In the genomic region with DNA sequence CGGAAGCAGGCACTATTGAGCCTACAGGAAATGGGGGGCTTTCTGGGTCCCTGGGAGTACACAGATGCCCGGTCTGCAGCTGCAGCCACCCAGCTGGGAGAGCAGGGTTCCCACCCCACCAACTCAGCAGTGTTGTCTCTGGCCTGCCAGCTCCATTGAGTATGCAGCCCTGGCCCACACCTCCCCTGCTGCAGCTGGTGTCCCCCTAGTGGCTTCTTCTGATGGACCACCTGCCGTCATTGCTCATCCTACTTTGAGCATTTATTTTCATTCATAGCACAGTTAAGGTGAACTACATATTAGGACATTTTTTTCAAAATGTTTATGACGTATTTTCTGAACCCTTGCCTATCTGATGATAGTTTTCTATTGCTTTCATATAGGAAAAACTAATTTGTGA, we compare ENCODE assay signal across 14 cellular contexts.
DNase-seq lines count a peak whose midpoint lies in the region; ATAC-seq, FAIRE-seq and TF ChIP-seq lines count a peak whose summit lies in the region.
"Had no signal": no experiment of that assay in that cellular context is flagged by ENCODE, and none has a peak within 500 bp of the region (broad histone marks: within the 10 kb centered on the region; RNA-seq: fewer than 3 reads in every experiment).

No MANE protein-coding gene starts in this region.

- in situ Hi-C loops in HepG2 (cut with HindIII; ENCODE audit: extremely low pct_ligation_motif_present, low pct_unique_long_range_greater_than_20kb) = loop anchor here (25.0 kb wide), 1 partner anchor 647 kb away; a partner anchor contains a TSS

- no peak overlapping the region for H3K9ac ChIP-seq in SK-N-SH
- no peak overlapping the region for H3K9ac ChIP-seq in HepG2 (ENCODE audit: insufficient read depth, low read depth, low read length)

- peak; percentile 39; the same call in 1 of the 2 replicates for TF ChIP-seq CTCF in SK-N-SH (IDR thresholded peaks at IDR 0.05)
- peak; percentile 56 for TF ChIP-seq CTCF in HepG2 (CRISPR knock-in tag; IDR thresholded peaks at IDR 0.05)
- no peak for TF ChIP-seq CTCF in tibial nerve (IDR thresholded peaks at IDR 0.05)

- no peaks in the 10 kb centered on the region for H3K36me3 Mint-ChIP-seq in activated CD4-positive, alpha-beta T cell treated with anti-CD3 and anti-CD28 coated beads, Interleukin-2, amount 10 ng/mL, durations not matched to agents 7 days and 5 days (ENCODE audit: low read depth)

- ATAC-seq in HG02678 (IDR thresholded peaks at IDR 0.05; ENCODE audit: unreplicated experiment) = peak; percentile 51
- peak; percentile 100 for ATAC-seq in HepG2
- ATAC-seq in HG03025 (IDR thresholded peaks at IDR 0.05; ENCODE audit: low FRiP score, unreplicated experiment) = no peak
- ATAC-seq: mucosa of descending colon, T-helper 17 cell had no signal

- H2AFZ ChIP-seq in SK-N-SH (ENCODE audit: low read depth) = no peak overlapping the region
- H2AFZ ChIP-seq in HepG2 (ENCODE audit: low read length) = no peak overlapping the region

- no peak for TF ChIP-seq POLR2A in HepG2 (IDR thresholded peaks at IDR 0.05; ENCODE audit: insufficient read depth in 1 of 2, low read depth in 2 of 2, low read length in 2 of 2)
- TF ChIP-seq POLR2A in tibial nerve (IDR thresholded peaks at IDR 0.05) = no peak

- H3K27ac Mint-ChIP-seq in activated CD4-positive, alpha-beta T cell treated with anti-CD3 and anti-CD28 coated beads, Interleukin-2, amount 10 ng/mL, durations not matched to agents 7 days and 5 days = no peak overlapping the region
- H3K27ac Mint-ChIP-seq: T-helper 17 cell had no signal

- no peaks in the 10 kb centered on the region for H3K79me2 ChIP-seq in SK-N-SH (ENCODE audit: insufficient read depth)
- H3K79me2 ChIP-seq in HepG2 (ENCODE audit: insufficient read depth, low read length) = no peaks in the 10 kb centered on the region

- TF ChIP-seq EP300 in SK-N-SH (IDR thresholded peaks at IDR 0.05; ENCODE audit: borderline replicate concordance in 1 of 2, low read depth in 1 of 2, low read length in 1 of 2) (no peak), HepG2 (IDR thresholded peaks at IDR 0.05; ENCODE audit: low read depth in 2 of 2, low read length in 2 of 2) (no peak), HepG2 (CRISPR knock-in tag; IDR thresholded peaks at IDR 0.05; ENCODE audit: borderline replicate concordance) (no peak), tibial nerve (IDR thresholded peaks at IDR 0.05) (no peak)

- H4K20me1 ChIP-seq in SK-N-SH (ENCODE audit: insufficient read depth) (no peaks in the 10 kb centered on the region), HepG2 (ENCODE audit: insufficient read depth, low read length) (no peaks in the 10 kb centered on the region)

- H3K27ac ChIP-seq in SK-N-SH (ENCODE audit: low read depth in 2 of 2, low read length in 1 of 2) (no peak overlapping the region), HepG2 (ENCODE audit: extremely low read length, insufficient read depth, low read length) (no peak overlapping the region), tibial nerve (no peak overlapping the region)
- H3K27ac ChIP-seq: spleen had no signal

- H3K36me3 ChIP-seq in SK-N-SH (replicated peaks in 1 of 2; ENCODE audit: control insufficient read depth in 1 of 2, insufficient read depth in 2 of 2, low read length in 1 of 2) = no peaks in the 10 kb centered on the region
- no peaks in the 10 kb centered on the region for H3K36me3 ChIP-seq in HepG2 (replicated peaks in 1 of 2; ENCODE audit: control insufficient read depth in 1 of 2, insufficient read depth in 2 of 2, low read length in 2 of 2)
- H3K36me3 ChIP-seq in tibial nerve = no peaks in the 10 kb centered on the region
- H3K36me3 ChIP-seq: spleen had no signal

- H3K27me3 Mint-ChIP-seq in activated CD4-positive, alpha-beta T cell treated with anti-CD3 and anti-CD28 coated beads, Interleukin-2, amount 10 ng/mL, durations not matched to agents 7 days and 5 days = no peaks in the 10 kb centered on the region
- H3K27me3 Mint-ChIP-seq: central memory CD8-positive, alpha-beta T cell; T-helper 17 cell had no signal

- POLR2A ChIA-PET in SK-N-SH (lab: Yijun Ruan, JAX) (no interaction called here), HepG2 (lab: Yijun Ruan, JAX) (no interaction called here)
- POLR2A ChIA-PET in activated CD4-positive, alpha-beta T cell treated with anti-CD3 and anti-CD28 coated beads, Interleukin-2, amount 10 ng/mL, durations not matched to agents 7 days and 5 days (lab: Charles Lee) = no interaction called here

- peak; percentile 55 for TF ChIP-seq RAD21 in SK-N-SH (IDR thresholded peaks at IDR 0.05; ENCODE audit: low read length)
- no peak for TF ChIP-seq RAD21 in HepG2 (CRISPR knock-in tag; IDR thresholded peaks at IDR 0.05)

- DNase-seq in Daoy (ENCODE audit: low read depth) (peak; percentile 11), SK-N-SH (peak; percentile 33), HepG2 (ENCODE audit: low spot score) (peak; percentile 19), T-helper 2 cell (no peak), tibial nerve (ENCODE audit: low spot score in 2 of 2) (no peak)
- no peak for DNase-seq in activated CD4-positive, alpha-beta T cell treated with anti-CD3 and anti-CD28 coated beads, Interleukin-2, amount 10 ng/mL, durations not matched to agents 7 days and 5 days
- DNase-seq: mucosa of descending colon; NCI-H2081 treated with DMSO at 0.1 percent for 48 hours; stimulated activated naive CD4-positive, alpha-beta T cell; T-helper 17 cell had no signal

- H3K9me3 ChIP-seq in SK-N-SH (no peaks in the 10 kb centered on the region), HepG2 (ENCODE audit: low read length) (no peaks in the 10 kb centered on the region), tibial nerve (no peaks in the 10 kb centered on the region)
- H3K9me3 ChIP-seq: mucosa of descending colon had no signal

- no TSS peak for BruUV-seq in HepG2 (replicated peaks; lab: Mats Ljungman, UMichigan)

- no peak overlapping the region for H3K4me3 ChIP-seq in SK-N-SH (ENCODE audit: low read depth in 2 of 2, low read length in 1 of 2)
- H3K4me3 ChIP-seq in HepG2 (replicated peaks in 1 of 3; ENCODE audit: insufficient read depth in 1 of 3, low read depth in 2 of 3, low read length in 3 of 3) = no peak overlapping the region
- no peak overlapping the region for H3K4me3 ChIP-seq in tibial nerve
- H3K4me3 ChIP-seq: mucosa of descending colon, spleen had no signal

- CTCF ChIA-PET in SK-N-SH (lab: Yijun Ruan, JAX) (interaction anchor here (1.0 to 1.3 kb wide), 2 partner anchors 36 to 307 kb away, joined by 3 to 4 read pairs; no protein-coding TSS in a partner anchor), HepG2 (lab: Yijun Ruan, JAX; ENCODE audit: low intra/inter-chr PET ratio, low total read pairs) (no interaction called here)
- CTCF ChIA-PET in activated CD4-positive, alpha-beta T cell treated with anti-CD3 and anti-CD28 coated beads, Interleukin-2, amount 10 ng/mL, durations not matched to agents 7 days and 5 days (lab: Charles Lee) = no interaction called here

- no peaks in the 10 kb centered on the region for H3K27me3 ChIP-seq in SK-N-SH (ENCODE audit: insufficient read depth)
- no peaks in the 10 kb centered on the region for H3K27me3 ChIP-seq in HepG2 (ENCODE audit: control insufficient read depth in 1 of 2, insufficient read depth in 2 of 2, low read length in 2 of 2)
- H3K27me3 ChIP-seq in tibial nerve = no peaks in the 10 kb centered on the region

- 91% methylated on average over 3 of the region's 4 CpGs for WGBS in SK-N-SH (ENCODE audit: low lambda C conversion rate)
- WGBS in HepG2 (ENCODE audit: low lambda C conversion rate) = 3% methylated on average over 2 of the region's 4 CpGs
- WGBS in tibial nerve, 2 donors = 87% methylated on average over 4 of the region's 4 CpGs

- H3F3A ChIP-seq in SK-N-SH (replicated peaks; ENCODE audit: insufficient read depth) = no peaks in the 10 kb centered on the region

- H3K4me3 Mint-ChIP-seq in activated CD4-positive, alpha-beta T cell treated with anti-CD3 and anti-CD28 coated beads, Interleukin-2, amount 10 ng/mL, durations not matched to agents 7 days and 5 days = no peak overlapping the region
- H3K4me3 Mint-ChIP-seq: central memory CD8-positive, alpha-beta T cell; T-helper 17 cell had no signal

- H3K9me3 Mint-ChIP-seq in activated CD4-positive, alpha-beta T cell treated with anti-CD3 and anti-CD28 coated beads, Interleukin-2, amount 10 ng/mL, durations not matched to agents 7 days and 5 days = no peaks in the 10 kb centered on the region

- peak; percentile 12 for FAIRE-seq in HepG2 (lab: Jason Lieb, UNC)

- H3K4me1 Mint-ChIP-seq in activated CD4-positive, alpha-beta T cell treated with anti-CD3 and anti-CD28 coated beads, Interleukin-2, amount 10 ng/mL, durations not matched to agents 7 days and 5 days = no peaks in the 10 kb centered on the region
- H3K4me1 Mint-ChIP-seq: central memory CD8-positive, alpha-beta T cell; T-helper 17 cell had no signal

- no peaks in the 10 kb centered on the region for H3K9me2 ChIP-seq in SK-N-SH

- H3K4me1 ChIP-seq in SK-N-SH (ENCODE audit: control insufficient read depth in 1 of 2, insufficient read depth in 2 of 2, low read depth in 1 of 2, low read length in 1 of 2) = no peaks in the 10 kb centered on the region; a peak in 1 of 4 replicates
- no peaks in the 10 kb centered on the region for H3K4me1 ChIP-seq in HepG2 (ENCODE audit: insufficient read depth, low read length)
- peaks cover 0 to 9% (median 0%) of the 10 kb centered on the region in 4 donors for H3K4me1 ChIP-seq in tibial nerve
- H3K4me1 ChIP-seq: spleen had no signal

- intact Hi-C loops in HepG2 (cut with micrococcal nuclease; ENCODE audit: unreplicated experiment) = loop anchor here (5.0 kb wide), 1 partner anchor 652 kb away; no protein-coding TSS in a partner anchor

- H3K4me2 ChIP-seq in SK-N-SH (no peak overlapping the region), HepG2 (ENCODE audit: low read depth, low read length) (no peak overlapping the region)

TF ChIP-seq in SK-N-SH, 30 proteins besides CTCF, POLR2A, EP300 and RAD21 (continues in another document):
- TF ChIP-seq, protein P1, sequence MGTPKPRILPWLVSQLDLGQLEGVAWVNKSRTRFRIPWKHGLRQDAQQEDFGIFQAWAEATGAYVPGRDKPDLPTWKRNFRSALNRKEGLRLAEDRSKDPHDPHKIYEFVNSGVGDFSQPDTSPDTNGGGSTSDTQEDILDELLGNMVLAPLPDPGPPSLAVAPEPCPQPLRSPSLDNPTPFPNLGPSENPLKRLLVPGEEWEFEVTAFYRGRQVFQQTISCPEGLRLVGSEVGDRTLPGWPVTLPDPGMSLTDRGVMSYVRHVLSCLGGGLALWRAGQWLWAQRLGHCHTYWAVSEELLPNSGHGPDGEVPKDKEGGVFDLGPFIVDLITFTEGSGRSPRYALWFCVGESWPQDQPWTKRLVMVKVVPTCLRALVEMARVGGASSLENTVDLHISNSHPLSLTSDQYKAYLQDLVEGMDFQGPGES (IDR thresholded peaks at IDR 0.05; ENCODE audit: low read depth, low read length) = no peak

TF ChIP-seq in HepG2, 621 proteins besides CTCF, POLR2A, EP300 and RAD21 (continues in another document):
- TF ChIP-seq ZNF331 (CRISPR knock-in tag; IDR thresholded peaks at IDR 0.05) (no peak), CAMTA2 (CRISPR knock-in tag; IDR thresholded peaks at IDR 0.05; ENCODE audit: borderline replicate concordance) (no peak), STAG1 (CRISPR knock-in tag; IDR thresholded peaks at IDR 0.05) (peak; percentile 54; the same call in 1 of the 2 replicates), CREB1 (IDR thresholded peaks at IDR 0.05) (peak; percentile 51), CREB1 (CRISPR knock-in tag; IDR thresholded peaks at IDR 0.05) (no peak)

Comparison
In these comparisons a context has a peak if more than half of its experiments do, and no peak if none do; other contexts are left out.
1. DNase-seq: peak in Daoy (single experiment), SK-N-SH (single experiment) and HepG2 (single experiment); none in T-helper 2 cell (0 of 5), activated CD4-positive, alpha-beta T cell treated with anti-CD3 and anti-CD28 coated beads, Interleukin-2, amount 10 ng/mL, durations not matched to agents 7 days and 5 days (single experiment) and tibial nerve (0 of 2).
2. CTCF ChIP-seq: peak in SK-N-SH (single experiment) and HepG2 (single experiment); none in tibial nerve (0 of 5).